Comparison of ENCODE assay signal across 1 cellular context in the genomic region with DNA sequence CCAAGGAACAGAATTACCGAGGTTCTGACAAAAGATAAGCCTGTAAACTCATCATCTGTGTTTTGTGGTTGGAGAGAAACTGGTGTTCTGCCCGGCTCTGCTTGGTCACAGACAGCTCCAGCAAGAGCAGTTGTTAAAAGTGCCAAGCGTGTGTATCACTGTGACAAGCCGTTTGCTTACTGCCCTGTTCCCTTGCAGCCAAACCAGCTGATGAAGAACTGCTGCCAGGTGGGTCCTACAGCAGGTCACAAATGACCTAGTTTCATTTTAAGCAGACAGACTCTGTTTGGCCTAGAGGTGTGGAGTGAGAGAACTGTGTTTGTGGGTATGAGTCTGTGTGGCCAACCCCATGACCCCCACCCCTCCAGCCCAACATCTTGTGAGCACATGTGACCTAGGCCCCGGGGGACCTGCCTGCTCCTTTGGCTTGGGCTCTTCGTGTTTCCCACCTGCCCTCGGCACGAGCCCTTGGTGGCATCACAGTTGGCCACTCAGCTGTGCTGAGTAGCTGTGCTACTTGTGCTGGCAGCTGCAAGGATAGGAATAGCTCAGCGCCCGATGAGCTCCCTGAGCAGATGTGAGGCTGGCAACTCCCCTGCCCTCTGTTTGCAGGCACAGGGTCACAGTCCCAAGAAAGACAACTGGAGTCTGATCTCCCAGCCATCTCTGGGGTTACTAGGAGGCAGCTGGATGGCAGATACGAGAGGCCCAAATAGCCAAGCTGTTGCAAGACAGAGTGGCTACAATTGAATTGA.
A peak's percentile ranks its signal among the peaks of the same experiment; 100 is the strongest.
TF ChIP-seq lines count a peak whose summit lies in the region.

No MANE protein-coding gene starts in this region.

TF ChIP-seq in GM12878, 131 proteins besides CTCF, POLR2A, EP300 and RAD21 (continued from another document):
- TF ChIP-seq, protein P1, sequence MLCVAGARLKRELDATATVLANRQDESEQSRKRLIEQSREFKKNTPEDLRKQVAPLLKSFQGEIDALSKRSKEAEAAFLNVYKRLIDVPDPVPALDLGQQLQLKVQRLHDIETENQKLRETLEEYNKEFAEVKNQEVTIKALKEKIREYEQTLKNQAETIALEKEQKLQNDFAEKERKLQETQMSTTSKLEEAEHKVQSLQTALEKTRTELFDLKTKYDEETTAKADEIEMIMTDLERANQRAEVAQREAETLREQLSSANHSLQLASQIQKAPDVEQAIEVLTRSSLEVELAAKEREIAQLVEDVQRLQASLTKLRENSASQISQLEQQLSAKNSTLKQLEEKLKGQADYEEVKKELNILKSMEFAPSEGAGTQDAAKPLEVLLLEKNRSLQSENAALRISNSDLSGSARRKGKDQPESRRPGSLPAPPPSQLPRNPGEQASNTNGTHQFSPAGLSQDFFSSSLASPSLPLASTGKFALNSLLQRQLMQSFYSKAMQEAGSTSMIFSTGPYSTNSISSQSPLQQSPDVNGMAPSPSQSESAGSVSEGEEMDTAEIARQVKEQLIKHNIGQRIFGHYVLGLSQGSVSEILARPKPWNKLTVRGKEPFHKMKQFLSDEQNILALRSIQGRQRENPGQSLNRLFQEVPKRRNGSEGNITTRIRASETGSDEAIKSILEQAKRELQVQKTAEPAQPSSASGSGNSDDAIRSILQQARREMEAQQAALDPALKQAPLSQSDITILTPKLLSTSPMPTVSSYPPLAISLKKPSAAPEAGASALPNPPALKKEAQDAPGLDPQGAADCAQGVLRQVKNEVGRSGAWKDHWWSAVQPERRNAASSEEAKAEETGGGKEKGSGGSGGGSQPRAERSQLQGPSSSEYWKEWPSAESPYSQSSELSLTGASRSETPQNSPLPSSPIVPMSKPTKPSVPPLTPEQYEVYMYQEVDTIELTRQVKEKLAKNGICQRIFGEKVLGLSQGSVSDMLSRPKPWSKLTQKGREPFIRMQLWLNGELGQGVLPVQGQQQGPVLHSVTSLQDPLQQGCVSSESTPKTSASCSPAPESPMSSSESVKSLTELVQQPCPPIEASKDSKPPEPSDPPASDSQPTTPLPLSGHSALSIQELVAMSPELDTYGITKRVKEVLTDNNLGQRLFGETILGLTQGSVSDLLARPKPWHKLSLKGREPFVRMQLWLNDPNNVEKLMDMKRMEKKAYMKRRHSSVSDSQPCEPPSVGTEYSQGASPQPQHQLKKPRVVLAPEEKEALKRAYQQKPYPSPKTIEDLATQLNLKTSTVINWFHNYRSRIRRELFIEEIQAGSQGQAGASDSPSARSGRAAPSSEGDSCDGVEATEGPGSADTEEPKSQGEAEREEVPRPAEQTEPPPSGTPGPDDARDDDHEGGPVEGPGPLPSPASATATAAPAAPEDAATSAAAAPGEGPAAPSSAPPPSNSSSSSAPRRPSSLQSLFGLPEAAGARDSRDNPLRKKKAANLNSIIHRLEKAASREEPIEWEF (IDR thresholded peaks at IDR 0.05; ENCODE audit: insufficient replicate concordance, low read depth, low read length): peak; percentile 53
- no peak for TF ChIP-seq RCOR1 (conservative IDR thresholded peaks at IDR 0.05; ENCODE audit: low read depth, low read length)
- TF ChIP-seq NFYA (IDR thresholded peaks at IDR 0.05; ENCODE audit: borderline replicate concordance, low read depth, low read length): no peak
- TF ChIP-seq YY1 (IDR thresholded peaks at IDR 0.05; ENCODE audit: low read depth, low read length): no peak
- TF ChIP-seq, protein P2, sequence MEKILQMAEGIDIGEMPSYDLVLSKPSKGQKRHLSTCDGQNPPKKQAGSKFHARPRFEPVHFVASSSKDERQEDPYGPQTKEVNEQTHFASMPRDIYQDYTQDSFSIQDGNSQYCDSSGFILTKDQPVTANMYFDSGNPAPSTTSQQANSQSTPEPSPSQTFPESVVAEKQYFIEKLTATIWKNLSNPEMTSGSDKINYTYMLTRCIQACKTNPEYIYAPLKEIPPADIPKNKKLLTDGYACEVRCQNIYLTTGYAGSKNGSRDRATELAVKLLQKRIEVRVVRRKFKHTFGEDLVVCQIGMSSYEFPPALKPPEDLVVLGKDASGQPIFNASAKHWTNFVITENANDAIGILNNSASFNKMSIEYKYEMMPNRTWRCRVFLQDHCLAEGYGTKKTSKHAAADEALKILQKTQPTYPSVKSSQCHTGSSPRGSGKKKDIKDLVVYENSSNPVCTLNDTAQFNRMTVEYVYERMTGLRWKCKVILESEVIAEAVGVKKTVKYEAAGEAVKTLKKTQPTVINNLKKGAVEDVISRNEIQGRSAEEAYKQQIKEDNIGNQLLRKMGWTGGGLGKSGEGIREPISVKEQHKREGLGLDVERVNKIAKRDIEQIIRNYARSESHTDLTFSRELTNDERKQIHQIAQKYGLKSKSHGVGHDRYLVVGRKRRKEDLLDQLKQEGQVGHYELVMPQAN (conservative IDR thresholded peaks at IDR 0.05): no peak
- no peak for TF ChIP-seq HCFC1 (IDR thresholded peaks at IDR 0.05; ENCODE audit: low read length)
